Comparison of ENCODE assay signal across 8 cellular contexts in the genomic region with DNA sequence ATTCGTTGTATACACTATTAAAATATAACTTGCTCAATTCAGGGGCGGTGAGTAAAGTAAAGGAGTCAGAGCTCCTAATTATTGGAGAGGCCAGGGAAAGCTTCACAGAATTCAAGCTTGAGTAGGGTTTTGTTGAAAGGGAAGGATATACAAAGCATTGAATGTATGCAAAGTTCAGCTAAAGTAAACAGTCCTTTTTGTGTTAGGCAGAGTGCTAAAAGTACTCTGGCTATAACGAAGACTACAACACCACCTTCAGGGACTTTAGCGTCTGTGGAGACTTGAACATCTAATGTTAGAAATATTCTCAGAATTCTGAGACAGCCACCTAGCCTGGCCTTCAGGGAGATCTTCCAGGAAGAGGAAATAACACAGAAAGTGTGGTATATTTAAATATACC. TPM values are rescaled to one million over a fixed set of nuclear protein-coding genes. Genes with fewer than 3 reads are reported as not detected.
A peak's percentile ranks its signal among the peaks of the same experiment; 100 is the strongest.
DNase-seq lines count a peak whose midpoint lies in the region; ATAC-seq and TF ChIP-seq lines count a peak whose summit lies in the region.

No MANE protein-coding gene starts in this region.

- in situ Hi-C loops in astrocyte of the cerebellum (cut with HindIII; ENCODE audit: low sequenced_read_pairs) = no loop called here

- H3K4me3 ChIP-seq in astrocyte of the cerebellum (ENCODE audit: low read depth, low read length) = peak overlapping the region; percentile 57
- peak overlapping the region in 1 of 2 donors; percentile 78 for H3K4me3 ChIP-seq in muscle layer of colon (ENCODE audit: low read depth in 1 of 2, low read length in 2 of 2)

- peaks cover 11% of the 10 kb centered on the region for H3K4me1 ChIP-seq in muscle layer of colon (ENCODE audit: insufficient read depth, low read length)

- TF ChIP-seq CTCF in astrocyte of the cerebellum (IDR thresholded peaks at IDR 0.05; ENCODE audit: low read depth, low read length, missing control alignments) = no peak

- H3K27me3 ChIP-seq in muscle layer of colon (ENCODE audit: control insufficient read depth in 1 of 2, insufficient read depth in 2 of 2, low read length in 2 of 2) = no peaks in the 10 kb centered on the region

- ATAC-seq in GM19351 (IDR thresholded peaks at IDR 0.05; ENCODE audit: unreplicated experiment) = no peak
- no peak for ATAC-seq in GM21381 (IDR thresholded peaks at IDR 0.05; ENCODE audit: unreplicated experiment)

- H3K9me3 ChIP-seq in muscle layer of colon (ENCODE audit: low read length) = no peaks in the 10 kb centered on the region

- DNase-seq in DMS153 treated with DMSO at 0.1 percent for 48 hours (lab: John Stamatoyannopoulos, UW; ENCODE audit: unreplicated experiment) (peak; percentile 66), M059J (ENCODE audit: low read depth) (peak; percentile 24), astrocyte of the cerebellum (ENCODE audit: low read depth) (no peak), NCI-H2196 treated with DMSO at 0.1 percent for 48 hours (lab: John Stamatoyannopoulos, UW; ENCODE audit: unreplicated experiment) (no peak), CD1c-positive myeloid dendritic cell (ENCODE audit: extremely low spot score) (no peak)

- H3K27ac ChIP-seq in muscle layer of colon (ENCODE audit: low read depth, low read length) = peak overlapping the region; percentile 90

- H3K36me3 ChIP-seq in muscle layer of colon (ENCODE audit: insufficient read depth, low read length) = peaks cover 5% of the 10 kb centered on the region

- no peak overlapping the region for H3K9ac ChIP-seq in muscle layer of colon (ENCODE audit: low read length)

RNA-seq across cellular contexts. Expression of a gene that starts 1.1 kb away (rescaled TPM):
- total RNA-seq in M059J (2014; rRNA removed; shearing (Covaris generic)) = not detected in 2 replicates

RNA-seq across cellular contexts. Expression of a gene that starts 8.7 kb away (rescaled TPM):
- total RNA-seq in M059J (2014; rRNA removed; shearing (Covaris generic)) = 50.2 and 55.8 TPM in 2 replicates

RNA-seq across cellular contexts. Expression of a gene that starts 29.4 kb away (rescaled TPM):
- total RNA-seq in M059J (2014; rRNA removed; shearing (Covaris generic)) = 13.1 and 24.0 TPM in 2 replicates

RNA-seq across cellular contexts. Expression of a gene that starts 32.6 kb away (rescaled TPM):
- total RNA-seq in M059J (2014; rRNA removed; shearing (Covaris generic)) = 1.2 and 2.0 TPM in 2 replicates

Comparison
In these comparisons a context has a peak if more than half of its experiments do, and no peak if none do; other contexts are left out.
1. DNase-seq: peak in DMS153 treated with DMSO at 0.1 percent for 48 hours (single experiment) and M059J (single experiment); none in astrocyte of the cerebellum (single experiment), NCI-H2196 treated with DMSO at 0.1 percent for 48 hours (single experiment) and CD1c-positive myeloid dendritic cell (single experiment).